In genomic region chr17:45030733-45031132, GRCh38 we compare ENCODE assay signal across 2 cellular contexts.
TF ChIP-seq lines count a peak whose summit lies in the region.

No MANE protein-coding gene starts in this region.

TF ChIP-seq in IMR-90, 13 proteins besides CTCF, POLR2A, EP300 and RAD21:
- TF ChIP-seq FOS (IDR thresholded peaks at IDR 0.05; ENCODE audit: low read depth, low read length) (no peak), USF2 (IDR thresholded peaks at IDR 0.05; ENCODE audit: low read depth, low read length) (no peak), MXI1 (IDR thresholded peaks at IDR 0.05; ENCODE audit: borderline replicate concordance, low read depth, low read length) (no peak), ELK1 (IDR thresholded peaks at IDR 0.05; ENCODE audit: borderline replicate concordance, low read depth, low read length) (no peak), NFE2L2 (IDR thresholded peaks at IDR 0.05; ENCODE audit: low read depth, low read length) (no peak), MAFK (IDR thresholded peaks at IDR 0.05; ENCODE audit: low read depth, low read length) (no peak), RCOR1 (IDR thresholded peaks at IDR 0.05; ENCODE audit: insufficient replicate concordance, low read length) (no peak), SMC3 (IDR thresholded peaks at IDR 0.05; ENCODE audit: low read depth, low read length) (no peak), CEBPB (IDR thresholded peaks at IDR 0.05; ENCODE audit: low read depth, low read length) (no peak), CHD1 (IDR thresholded peaks at IDR 0.05; ENCODE audit: low read depth, low read length) (no peak), MAZ (IDR thresholded peaks at IDR 0.05; ENCODE audit: borderline replicate concordance, low read depth, low read length) (no peak), RFX5 (IDR thresholded peaks at IDR 0.05; ENCODE audit: low read depth, low read length) (no peak), BHLHE40 (IDR thresholded peaks at IDR 0.05; ENCODE audit: low read depth, low read length) (no peak)
TF ChIP-seq in IMR-90: peak in this region for 0.

TF ChIP-seq in K562, 482 proteins besides CTCF, POLR2A, EP300 and RAD21:
- TF ChIP-seq BCOR (IDR thresholded peaks at IDR 0.05) (no peak), HNRNPK (IDR thresholded peaks at IDR 0.05; ENCODE audit: low read depth, low read length, poor library complexity, severe bottlenecking) (no peak), NR2F6 (CRISPR knock-in tag; IDR thresholded peaks at IDR 0.05) (no peak), FOXA1 (IDR thresholded peaks at IDR 0.05; ENCODE audit: borderline replicate concordance) (no peak), DEAF1 (CRISPR knock-in tag; IDR thresholded peaks at IDR 0.05) (no peak), NBN (IDR thresholded peaks at IDR 0.05; ENCODE audit: low read depth) (no peak), HSF4 (CRISPR knock-in tag; IDR thresholded peaks at IDR 0.05; ENCODE audit: borderline replicate concordance) (no peak), ZC3H11A (IDR thresholded peaks at IDR 0.05; ENCODE audit: low read depth, low read length) (no peak), E2F5 (CRISPR knock-in tag; IDR thresholded peaks at IDR 0.05) (no peak), ATF7 (IDR thresholded peaks at IDR 0.05) (no peak), KDM5B (IDR thresholded peaks at IDR 0.05; ENCODE audit: insufficient replicate concordance, low read depth, low read length) (no peak), MAFK (IDR thresholded peaks at IDR 0.05; ENCODE audit: low read length) (no peak), ZNF444 (CRISPR knock-in tag; IDR thresholded peaks at IDR 0.05) (no peak), ZNF263 (CRISPR knock-in tag; IDR thresholded peaks at IDR 0.05; ENCODE audit: borderline replicate concordance) (no peak), ATF3 (IDR thresholded peaks at IDR 0.05) (no peak), ATF3 (CRISPR knock-in tag; conservative IDR thresholded peaks at IDR 0.05) (no peak), CCAR2 (IDR thresholded peaks at IDR 0.05; ENCODE audit: low read depth, low read length) (no peak), BRD4 (IDR thresholded peaks at IDR 0.05) (no peak), TFAP4 (CRISPR knock-in tag; IDR thresholded peaks at IDR 0.05; ENCODE audit: borderline replicate concordance) (no peak), U2AF1 (optimal IDR thresholded peaks at IDR 0.05; ENCODE audit: low read depth, low read length) (no peak)
